ENCODE assay signal across 2 cellular contexts in the genomic region with DNA sequence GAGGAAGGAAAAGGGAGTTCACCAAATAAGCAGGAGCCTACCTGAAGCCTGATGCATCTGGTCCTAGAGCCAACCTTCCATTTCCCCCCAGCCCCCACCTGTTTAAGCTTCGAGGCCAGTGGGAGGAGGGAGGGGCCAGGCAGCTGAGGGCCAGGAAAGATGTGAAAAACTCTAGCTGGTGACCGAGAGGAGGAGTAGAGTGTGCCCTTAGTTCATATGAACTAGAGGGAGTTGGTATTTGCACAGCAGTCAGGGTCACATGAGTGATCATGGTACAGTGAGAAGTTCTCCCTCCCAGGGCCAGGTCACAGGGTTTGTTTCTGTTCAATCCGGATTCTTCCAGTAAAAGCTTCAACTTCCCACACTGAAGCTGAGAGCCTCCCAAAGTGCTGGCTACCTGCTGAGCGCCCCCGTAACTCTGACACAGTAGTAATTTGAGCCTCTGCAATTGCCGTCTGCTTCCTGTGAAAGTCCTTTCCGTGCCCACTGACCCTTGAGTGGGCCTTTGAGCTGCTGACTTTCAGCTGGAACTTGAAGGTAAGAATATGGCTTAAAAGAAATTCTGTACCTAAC.
TF ChIP-seq lines count a peak whose summit lies in the region.

A gene (plus strand): TSS at position 362 of the 573 bp plus-strand sequence. CDS start 4,773 bp downstream, outside the sequence.

TF ChIP-seq in A549, 52 proteins besides CTCF, POLR2A, EP300 and RAD21 (continued from another document):
- TF ChIP-seq, protein P1, sequence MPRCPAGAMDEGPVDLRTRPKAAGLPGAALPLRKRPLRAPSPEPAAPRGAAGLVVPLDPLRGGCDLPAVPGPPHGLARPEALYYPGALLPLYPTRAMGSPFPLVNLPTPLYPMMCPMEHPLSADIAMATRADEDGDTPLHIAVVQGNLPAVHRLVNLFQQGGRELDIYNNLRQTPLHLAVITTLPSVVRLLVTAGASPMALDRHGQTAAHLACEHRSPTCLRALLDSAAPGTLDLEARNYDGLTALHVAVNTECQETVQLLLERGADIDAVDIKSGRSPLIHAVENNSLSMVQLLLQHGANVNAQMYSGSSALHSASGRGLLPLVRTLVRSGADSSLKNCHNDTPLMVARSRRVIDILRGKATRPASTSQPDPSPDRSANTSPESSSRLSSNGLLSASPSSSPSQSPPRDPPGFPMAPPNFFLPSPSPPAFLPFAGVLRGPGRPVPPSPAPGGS (IDR thresholded peaks at IDR 0.05): no peak
- no peak for TF ChIP-seq CEBPB (IDR thresholded peaks at IDR 0.05)
- TF ChIP-seq, protein P2, sequence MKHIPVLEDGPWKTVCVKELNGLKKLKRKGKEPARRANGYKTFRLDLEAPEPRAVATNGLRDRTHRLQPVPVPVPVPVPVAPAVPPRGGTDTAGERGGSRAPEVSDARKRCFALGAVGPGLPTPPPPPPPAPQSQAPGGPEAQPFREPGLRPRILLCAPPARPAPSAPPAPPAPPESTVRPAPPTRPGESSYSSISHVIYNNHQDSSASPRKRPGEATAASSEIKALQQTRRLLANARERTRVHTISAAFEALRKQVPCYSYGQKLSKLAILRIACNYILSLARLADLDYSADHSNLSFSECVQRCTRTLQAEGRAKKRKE (CRISPR knock-in tag; IDR thresholded peaks at IDR 0.05; ENCODE audit: low read depth): no peak
- no peak for TF ChIP-seq NR3C1 (IDR thresholded peaks at IDR 0.05)
- TF ChIP-seq FOXS1 (CRISPR knock-in tag; IDR thresholded peaks at IDR 0.05): no peak
- no peak for TF ChIP-seq MAZ (IDR thresholded peaks at IDR 0.05; ENCODE audit: borderline replicate concordance, low read depth, low read length)

TF ChIP-seq in WTC11, 78 proteins besides CTCF, POLR2A, EP300 and RAD21 (continued from another document):
- TF ChIP-seq, protein P3, sequence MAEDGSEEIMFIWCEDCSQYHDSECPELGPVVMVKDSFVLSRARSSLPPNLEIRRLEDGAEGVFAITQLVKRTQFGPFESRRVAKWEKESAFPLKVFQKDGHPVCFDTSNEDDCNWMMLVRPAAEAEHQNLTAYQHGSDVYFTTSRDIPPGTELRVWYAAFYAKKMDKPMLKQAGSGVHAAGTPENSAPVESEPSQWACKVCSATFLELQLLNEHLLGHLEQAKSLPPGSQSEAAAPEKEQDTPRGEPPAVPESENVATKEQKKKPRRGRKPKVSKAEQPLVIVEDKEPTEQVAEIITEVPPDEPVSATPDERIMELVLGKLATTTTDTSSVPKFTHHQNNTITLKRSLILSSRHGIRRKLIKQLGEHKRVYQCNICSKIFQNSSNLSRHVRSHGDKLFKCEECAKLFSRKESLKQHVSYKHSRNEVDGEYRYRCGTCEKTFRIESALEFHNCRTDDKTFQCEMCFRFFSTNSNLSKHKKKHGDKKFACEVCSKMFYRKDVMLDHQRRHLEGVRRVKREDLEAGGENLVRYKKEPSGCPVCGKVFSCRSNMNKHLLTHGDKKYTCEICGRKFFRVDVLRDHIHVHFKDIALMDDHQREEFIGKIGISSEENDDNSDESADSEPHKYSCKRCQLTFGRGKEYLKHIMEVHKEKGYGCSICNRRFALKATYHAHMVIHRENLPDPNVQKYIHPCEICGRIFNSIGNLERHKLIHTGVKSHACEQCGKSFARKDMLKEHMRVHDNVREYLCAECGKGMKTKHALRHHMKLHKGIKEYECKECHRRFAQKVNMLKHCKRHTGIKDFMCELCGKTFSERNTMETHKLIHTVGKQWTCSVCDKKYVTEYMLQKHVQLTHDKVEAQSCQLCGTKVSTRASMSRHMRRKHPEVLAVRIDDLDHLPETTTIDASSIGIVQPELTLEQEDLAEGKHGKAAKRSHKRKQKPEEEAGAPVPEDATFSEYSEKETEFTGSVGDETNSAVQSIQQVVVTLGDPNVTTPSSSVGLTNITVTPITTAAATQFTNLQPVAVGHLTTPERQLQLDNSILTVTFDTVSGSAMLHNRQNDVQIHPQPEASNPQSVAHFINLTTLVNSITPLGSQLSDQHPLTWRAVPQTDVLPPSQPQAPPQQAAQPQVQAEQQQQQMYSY (CRISPR knock-in tag; IDR thresholded peaks at IDR 0.05): no peak
- no peak for TF ChIP-seq MXD4 (CRISPR knock-in tag; IDR thresholded peaks at IDR 0.05; ENCODE audit: borderline replicate concordance)
- no peak for TF ChIP-seq SMAD4 (CRISPR knock-in tag; IDR thresholded peaks at IDR 0.05)
- no peak for TF ChIP-seq TP53 (CRISPR knock-in tag; IDR thresholded peaks at IDR 0.05)
- TF ChIP-seq CBFB (CRISPR knock-in tag; IDR thresholded peaks at IDR 0.05; ENCODE audit: low read depth): no peak
- no peak for TF ChIP-seq TEAD4 (CRISPR knock-in tag; IDR thresholded peaks at IDR 0.05)
- TF ChIP-seq ZNF671 (CRISPR knock-in tag; IDR thresholded peaks at IDR 0.05): no peak
- TF ChIP-seq, protein P4, sequence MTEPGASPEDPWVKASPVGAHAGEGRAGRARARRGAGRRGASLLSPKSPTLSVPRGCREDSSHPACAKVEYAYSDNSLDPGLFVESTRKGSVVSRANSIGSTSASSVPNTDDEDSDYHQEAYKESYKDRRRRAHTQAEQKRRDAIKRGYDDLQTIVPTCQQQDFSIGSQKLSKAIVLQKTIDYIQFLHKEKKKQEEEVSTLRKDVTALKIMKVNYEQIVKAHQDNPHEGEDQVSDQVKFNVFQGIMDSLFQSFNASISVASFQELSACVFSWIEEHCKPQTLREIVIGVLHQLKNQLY (CRISPR knock-in tag; IDR thresholded peaks at IDR 0.05): no peak
- no peak for TF ChIP-seq ZNF317 (CRISPR knock-in tag; IDR thresholded peaks at IDR 0.05; ENCODE audit: borderline replicate concordance, low read depth)
- TF ChIP-seq ZNF396 (CRISPR knock-in tag; IDR thresholded peaks at IDR 0.05; ENCODE audit: borderline replicate concordance): no peak
- no peak for TF ChIP-seq PRRX2 (CRISPR knock-in tag; IDR thresholded peaks at IDR 0.05)
